In genomic region chr5:19927170-19927569, GRCh38 we compare ENCODE assay signal across 27 cellular contexts.
"Had no signal": no experiment of that assay in that cellular context is flagged by ENCODE, and none has a peak within 500 bp of the region (broad histone marks: within the 10 kb centered on the region; RNA-seq: fewer than 3 reads in every experiment).

No MANE protein-coding gene starts in this region.

- H3K9me3 Mint-ChIP-seq: activated B cell treated with CpG ODN at 0.5 μM for 24 hours, brain had no signal

- H3K27me3 Mint-ChIP-seq: activated B cell treated with CpG ODN at 0.5 μM for 24 hours; activated CD4-positive, alpha-beta memory T cell treated with anti-CD3 and anti-CD28 coated beads for 36 hours; activated naive CD4-positive, alpha-beta T cell treated with anti-CD3 and anti-CD28 coated beads, Interleukin-2, amount 10 ng/mL, durations not matched to agents 7 days and 5 days; activated naive CD8-positive, alpha-beta T cell; activated naive CD8-positive, alpha-beta T cell treated with anti-CD3 and anti-CD28 coated beads, Interleukin-2, amount 50 U/mL, for 24 hours; brain had no signal

- H3K4me3 Mint-ChIP-seq: activated B cell treated with CpG ODN at 0.5 μM for 24 hours; activated CD4-positive, alpha-beta memory T cell treated with anti-CD3 and anti-CD28 coated beads for 36 hours; activated naive CD4-positive, alpha-beta T cell treated with anti-CD3 and anti-CD28 coated beads, Interleukin-2, amount 10 ng/mL, durations not matched to agents 7 days and 5 days; activated naive CD8-positive, alpha-beta T cell; activated naive CD8-positive, alpha-beta T cell treated with anti-CD3 and anti-CD28 coated beads, Interleukin-2, amount 50 U/mL, for 24 hours; activated T-cell treated with anti-CD3 and anti-CD28 coated beads, Interleukin-2, amount 50 U/mL, for 4 hours; activated T-helper 1 cell treated with anti-CD3 and anti-CD28 coated beads, Interleukin-12 subunit alpha, Interleukin-12 subunit beta, Interleukin-2, Interleukin-4 antibody, amounts not matched to agents 30 ng/mL and 10 ng/mL and 1 ng/mL, durations not matched to agents 14 hours and 24 hours and 36 hours; brain had no signal

- FAIRE-seq: bronchial epithelial cell had no signal

- DNase-seq: activated B cell treated with CpG ODN at 0.5 μM for 24 hours; activated CD4-positive, alpha-beta memory T cell treated with anti-CD3 and anti-CD28 coated beads for 36 hours; activated CD4-positive, alpha-beta T cell treated with anti-CD3 and anti-CD28 coated beads for 4 hours; activated CD4-positive, alpha-beta T cell treated with anti-CD3 and anti-CD28 coated beads, Interleukin-2, amount 50 U/mL, for 1 hour; activated CD4-positive, CD25-positive, alpha-beta regulatory T cell treated with anti-CD3 and anti-CD28 coated beads, Interleukin-2, amount 50 U/mL, for 72 hours; activated CD8-positive, alpha-beta memory T cell treated with anti-CD3 and anti-CD28 coated beads, Interleukin-2, amount 50 U/mL, for 4 hours; activated gamma-delta T cell treated with Interleukin-2 at 50 U/mL for 16 hours; activated naive CD4-positive, alpha-beta T cell treated with anti-CD3 and anti-CD28 coated beads, Interleukin-2, amount 10 ng/mL, durations not matched to agents 7 days and 5 days; activated naive CD8-positive, alpha-beta T cell treated with anti-CD3 and anti-CD28 coated beads, Interleukin-2, amount 50 U/mL, for 24 hours; activated T-cell treated with anti-CD3 and anti-CD28 coated beads for 4 hours; activated T-cell treated with anti-CD3 and anti-CD28 coated beads, Interleukin-2, amount 50 U/mL, for 4 hours; central memory CD4-positive, alpha-beta T cell; MM.1S; MV-4-11; NCI-H1436 treated with DMSO at 0.1 percent for 48 hours; NCI-H1694 treated with DMSO at 0.1 percent for 48 hours; NCI-H510A; NCI-H526; SIG-M5; SW 1271; T-helper 1 cell; T-helper 2 cell; T-helper 9 cell had no signal

- ATAC-seq: activated naive CD8-positive, alpha-beta T cell treated with anti-CD3 and anti-CD28 coated beads, Interleukin-2, amount 50 U/mL, for 24 hours; activated T-cell treated with anti-CD3 and anti-CD28 coated beads, Interleukin-2, amount 50 U/mL, for 4 hours had no signal

- H3K4me1 Mint-ChIP-seq: activated B cell treated with CpG ODN at 0.5 μM for 24 hours; activated naive CD4-positive, alpha-beta T cell treated with anti-CD3 and anti-CD28 coated beads, Interleukin-2, amount 10 ng/mL, durations not matched to agents 7 days and 5 days; activated naive CD8-positive, alpha-beta T cell treated with anti-CD3 and anti-CD28 coated beads, Interleukin-2, amount 50 U/mL, for 24 hours had no signal

- H3K27ac Mint-ChIP-seq: activated B cell treated with CpG ODN at 0.5 μM for 24 hours; activated CD4-positive, alpha-beta memory T cell treated with anti-CD3 and anti-CD28 coated beads for 36 hours; activated naive CD4-positive, alpha-beta T cell treated with anti-CD3 and anti-CD28 coated beads, Interleukin-2, amount 10 ng/mL, durations not matched to agents 7 days and 5 days; activated naive CD8-positive, alpha-beta T cell; activated naive CD8-positive, alpha-beta T cell treated with anti-CD3 and anti-CD28 coated beads, Interleukin-2, amount 50 U/mL, for 24 hours; activated T-helper 1 cell treated with anti-CD3 and anti-CD28 coated beads, Interleukin-12 subunit alpha, Interleukin-12 subunit beta, Interleukin-2, Interleukin-4 antibody, amounts not matched to agents 30 ng/mL and 10 ng/mL and 1 ng/mL, durations not matched to agents 14 hours and 24 hours and 36 hours had no signal

- H3K36me3 Mint-ChIP-seq: activated CD4-positive, alpha-beta memory T cell treated with anti-CD3 and anti-CD28 coated beads for 36 hours; activated naive CD4-positive, alpha-beta T cell treated with anti-CD3 and anti-CD28 coated beads, Interleukin-2, amount 10 ng/mL, durations not matched to agents 7 days and 5 days; activated naive CD8-positive, alpha-beta T cell; brain had no signal
